ENCODE assay signal across 17 cellular contexts in the genomic region with DNA sequence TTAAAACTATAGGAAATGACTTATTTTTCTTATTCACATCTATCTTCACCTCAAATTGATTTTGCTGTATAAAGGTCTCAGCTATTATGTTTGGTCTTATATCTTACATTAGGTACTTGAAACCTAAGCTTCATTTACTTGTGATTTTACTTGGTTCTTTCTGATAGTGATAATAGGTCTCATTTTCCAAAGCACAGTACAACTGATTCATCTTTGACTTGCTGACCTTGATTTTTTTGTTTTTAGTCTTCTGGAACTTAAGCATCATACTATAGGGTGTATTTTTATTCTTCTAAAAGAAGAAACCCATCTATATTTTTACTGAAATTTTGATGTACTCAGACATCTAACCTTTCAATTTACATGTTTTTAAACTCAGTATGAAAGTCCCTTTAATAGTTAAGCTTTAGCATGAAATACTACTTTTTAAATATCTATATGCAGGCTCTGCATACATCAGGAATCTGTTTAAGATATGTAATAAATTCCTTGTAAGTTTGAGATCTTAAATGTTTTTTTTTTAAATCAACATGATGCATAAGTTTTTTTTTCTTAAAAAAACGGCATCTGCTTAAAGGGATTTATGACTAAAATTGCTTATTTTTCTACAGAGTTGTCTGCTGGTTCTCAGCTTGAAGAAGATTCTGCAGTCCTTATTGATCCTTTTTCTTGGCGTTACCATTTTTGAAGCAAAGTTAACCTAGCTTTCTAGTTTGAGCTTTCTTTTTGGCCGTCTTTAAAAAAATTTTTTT. TPM values are rescaled to one million over a fixed set of nuclear protein-coding genes. Genes with fewer than 3 reads are reported as not detected.
A peak's percentile ranks its signal among the peaks of the same experiment; 100 is the strongest.
DNase-seq lines count a peak whose midpoint lies in the region; ATAC-seq and TF ChIP-seq lines count a peak whose summit lies in the region.
"Had no signal": no experiment of that assay in that cellular context is flagged by ENCODE, and none has a peak within 500 bp of the region (broad histone marks: within the 10 kb centered on the region; RNA-seq: fewer than 3 reads in every experiment).

No MANE protein-coding gene starts in this region.

- ATAC-seq in T-helper 17 cell, result no peak

- no peak for TF ChIP-seq POLR2A in adrenal gland (IDR thresholded peaks at IDR 0.05)

- H3K4me3 Mint-ChIP-seq in CD4-positive, alpha-beta memory T cell, result peak overlapping the region in 6 of 8 donors; percentile 3 to 78 (median 53)
- peak overlapping the region; percentile 56 for H3K4me3 Mint-ChIP-seq in T-helper 17 cell
- H3K4me3 Mint-ChIP-seq in immature natural killer cell, result peak overlapping the region; percentile 8 to 67 (median 43)
- H3K4me3 Mint-ChIP-seq: CD14-positive monocyte, neural progenitor cell had no signal

- WGBS in adrenal gland, 4 donors, result 40 to 50% (median 44%) methylated on average over 3 of the region's 3 CpGs

- H3K4me2 ChIP-seq in BLaER1, result peak overlapping the region; percentile 35; the same call in 1 of the 2 replicates

- CTCF ChIA-PET in CD4-positive, alpha-beta memory T cell (lab: Charles Lee; ENCODE audit: partially characterized antibody), result interaction anchor here (0.8 to 1.3 kb wide), 6 partner anchors 10 to 36 kb away, joined by 3 to 5 read pairs (median 3); partner anchors contain the start of gene MATR3

- TF ChIP-seq CTCF in adrenal gland (IDR thresholded peaks at IDR 0.05), result no peak

- H3K27me3 Mint-ChIP-seq in CD4-positive, alpha-beta memory T cell, result no peaks in the 10 kb centered on the region
- H3K27me3 Mint-ChIP-seq in T-helper 17 cell (no peaks in the 10 kb centered on the region), immature natural killer cell (ENCODE audit: low read depth in 3 of 3) (peaks cover 0 to 2% (median 0%) of the 10 kb centered on the region in 3 donors)

- H3K36me3 ChIP-seq in BLaER1 (peaks cover 27% of the 10 kb centered on the region), H7 (replicated peaks; ENCODE audit: control insufficient read depth, insufficient read depth, low read length) (no peaks in the 10 kb centered on the region), adrenal gland (replicated peaks in 1 of 2) (no peaks in the 10 kb centered on the region)
- H3K36me3 ChIP-seq in CD4-positive, alpha-beta memory T cell (ENCODE audit: insufficient read depth, low read length), result no peaks in the 10 kb centered on the region
- H3K36me3 ChIP-seq: neural progenitor cell had no signal

- H3K36me3 Mint-ChIP-seq in CD4-positive, alpha-beta memory T cell, result peaks cover 18 to 35% of the 10 kb centered on the region in 2 donors
- peaks cover 4% of the 10 kb centered on the region for H3K36me3 Mint-ChIP-seq in T-helper 17 cell (ENCODE audit: low read depth)
- no peaks in the 10 kb centered on the region for H3K36me3 Mint-ChIP-seq in immature natural killer cell

- H3K27me3 ChIP-seq in BLaER1 (no peaks in the 10 kb centered on the region), H7 (ENCODE audit: control insufficient read depth, insufficient read depth, low read length) (no peaks in the 10 kb centered on the region), adrenal gland (no peaks in the 10 kb centered on the region)
- no peaks in the 10 kb centered on the region for H3K27me3 ChIP-seq in CD4-positive, alpha-beta memory T cell (ENCODE audit: insufficient read depth, low read length)
- H3K27me3 ChIP-seq: neural progenitor cell, testis had no signal

- no peaks in the 10 kb centered on the region for H3K9me3 Mint-ChIP-seq in CD4-positive, alpha-beta memory T cell
- H3K9me3 Mint-ChIP-seq in immature natural killer cell, result no peaks in the 10 kb centered on the region
- H3K9me3 Mint-ChIP-seq: CD14-positive monocyte had no signal

- H3K4me1 ChIP-seq in BLaER1 (peaks cover 70% of the 10 kb centered on the region), adrenal gland (replicated peaks in 1 of 2) (peaks cover 47 to 100% of the 10 kb centered on the region in 2 donors)
- peaks cover 97% of the 10 kb centered on the region for H3K4me1 ChIP-seq in CD4-positive, alpha-beta memory T cell (ENCODE audit: insufficient read depth, low read length)

- intact Hi-C loops in CD4-positive, alpha-beta memory T cell (cut with micrococcal nuclease), result loop anchor here (1.0 kb wide), 1 partner anchor 10 kb away; no protein-coding TSS in a partner anchor
- intact Hi-C loops in adrenal gland (cut with DNase I), result no loop called here

- peaks cover 64 to 94% (median 80%) of the 10 kb centered on the region in 4 donors for H3K4me1 Mint-ChIP-seq in CD4-positive, alpha-beta memory T cell
- H3K4me1 Mint-ChIP-seq in T-helper 17 cell, result peaks cover 71% of the 10 kb centered on the region
- peaks cover 85 to 97% of the 10 kb centered on the region in 2 donors for H3K4me1 Mint-ChIP-seq in immature natural killer cell

- H3K9me3 ChIP-seq in BLaER1 (no peaks in the 10 kb centered on the region), T-helper 17 cell (ENCODE audit: control insufficient read depth, low read length, poor library complexity, severe bottlenecking) (no peaks in the 10 kb centered on the region), adrenal gland (replicated peaks in 1 of 3) (no peaks in the 10 kb centered on the region)
- no peaks in the 10 kb centered on the region for H3K9me3 ChIP-seq in CD4-positive, alpha-beta memory T cell (ENCODE audit: control insufficient read depth in 1 of 2, low read length in 2 of 2)
- H3K9me3 ChIP-seq: testis had no signal

- H3K27ac Mint-ChIP-seq in CD4-positive, alpha-beta memory T cell, result peak overlapping the region in 4 of 7 donors; percentile 6 to 53 (median 30)
- H3K27ac Mint-ChIP-seq in T-helper 17 cell (peak overlapping the region; percentile 54), immature natural killer cell (peak overlapping the region in 3 of 6 donors; percentile 2 to 61 (median 4))
- H3K27ac Mint-ChIP-seq: neural progenitor cell had no signal

- POLR2A ChIA-PET in CD4-positive, alpha-beta memory T cell (lab: Charles Lee; ENCODE audit: partially characterized antibody), result interaction anchor here (1.3 to 11.0 kb wide), 5 partner anchors 10 to 36 kb away, joined by 3 to 114 read pairs (median 4); partner anchors contain the start of gene MATR3

- H3K9ac ChIP-seq in BLaER1, result no peak overlapping the region
- H3K9ac ChIP-seq: neural progenitor cell had no signal

- DNase-seq in CD4-positive, alpha-beta memory T cell, result no peak
- no peak for DNase-seq in T-helper 17 cell
- no peak for DNase-seq in immature natural killer cell
- no peak for DNase-seq in A172 (ENCODE audit: low spot score)
- DNase-seq in H7, result no peak
- DNase-seq in adrenal gland, result no peak
- DNase-seq: aorta, cortex of kidney, NCI-H187, NCI-H510A, OCI-M1, retina, testis had no signal

- H3K27ac ChIP-seq in BLaER1 (no peak overlapping the region), adrenal gland (peak overlapping the region in 1 of 5 donors; percentile 52)
- H3K27ac ChIP-seq in CD4-positive, alpha-beta memory T cell (ENCODE audit: low read depth, low read length), result no peak overlapping the region
- H3K27ac ChIP-seq: SK-N-MC, testis had no signal

- peaks cover 100% of the 10 kb centered on the region for H4K20me1 ChIP-seq in BLaER1

- H3K4me3 ChIP-seq in BLaER1, result no peak overlapping the region
- no peak overlapping the region for H3K4me3 ChIP-seq in CD4-positive, alpha-beta memory T cell (ENCODE audit: low read length in 2 of 2)
- no peak overlapping the region for H3K4me3 ChIP-seq in H7 (ENCODE audit: insufficient read depth, low read depth, low read length)
- H3K4me3 ChIP-seq in adrenal gland, result no peak overlapping the region
- H3K4me3 ChIP-seq: neural progenitor cell, SK-N-MC, testis had no signal

RNA-seq across cellular contexts. Expression of gene MATR3, which starts 13.3 kb away (rescaled TPM):
- total RNA-seq in CD4-positive, alpha-beta memory T cell, result 100 to 1,000 TPM; 228 to 255 TPM
- polyA plus RNA-seq in CD4-positive, alpha-beta memory T cell, result 100 to 1,000 TPM; 377 to 419 TPM
- 100 to 1,000 TPM; 318 to 325 TPM for total RNA-seq in T-helper 17 cell
- 100 to 1,000 TPM; 322 to 380 (median 361) TPM for polyA plus RNA-seq in immature natural killer cell
- total RNA-seq in A172 (2014; rRNA removed; shearing (Covaris generic)), result 333 and 368 TPM in 2 replicates
- total RNA-seq in H7 (2014; rRNA removed; shearing (Covaris generic)), result 228 and 239 TPM in 2 replicates
- 100 to 1,000 TPM; 145 to 258 (median 176) TPM for total RNA-seq in adrenal gland
- polyA plus RNA-seq in adrenal gland, result 100 to 1,000 TPM in 2 of 3 donors, 10 to 100 TPM in 1; 99.4 to 321 (median 123) TPM

RNA-seq across cellular contexts. Expression of gene PAIP2, which starts 34.9 kb away (rescaled TPM):
- total RNA-seq in CD4-positive, alpha-beta memory T cell, result 100 to 1,000 TPM; 109 to 112 TPM
- 100 to 1,000 TPM; 309 to 503 TPM for polyA plus RNA-seq in CD4-positive, alpha-beta memory T cell
- total RNA-seq in T-helper 17 cell, result 100 to 1,000 TPM; 106 to 123 TPM
- 100 to 1,000 TPM; 340 to 565 (median 409) TPM for polyA plus RNA-seq in immature natural killer cell
- 88.1 and 89.9 TPM in 2 replicates for total RNA-seq in A172 (2014; rRNA removed; shearing (Covaris generic))
- 50.9 and 57.0 TPM in 2 replicates for total RNA-seq in H7 (2014; rRNA removed; shearing (Covaris generic))
- total RNA-seq in adrenal gland, result 100 to 1,000 TPM; 127 to 198 (median 146) TPM
- 100 to 1,000 TPM in 1 of 3 donors, 10 to 100 TPM in 2; 75.7 to 318 (median 82.0) TPM for polyA plus RNA-seq in adrenal gland
